In genomic region chr7:155680864-155681263, GRCh38 we compare ENCODE assay signal across 1 cellular context.
TF ChIP-seq lines count a peak whose summit lies in the region.

No MANE protein-coding gene starts in this region.

TF ChIP-seq in WTC11, 78 proteins besides CTCF, POLR2A, EP300 and RAD21 (continued from another document):
- TF ChIP-seq, protein P1, sequence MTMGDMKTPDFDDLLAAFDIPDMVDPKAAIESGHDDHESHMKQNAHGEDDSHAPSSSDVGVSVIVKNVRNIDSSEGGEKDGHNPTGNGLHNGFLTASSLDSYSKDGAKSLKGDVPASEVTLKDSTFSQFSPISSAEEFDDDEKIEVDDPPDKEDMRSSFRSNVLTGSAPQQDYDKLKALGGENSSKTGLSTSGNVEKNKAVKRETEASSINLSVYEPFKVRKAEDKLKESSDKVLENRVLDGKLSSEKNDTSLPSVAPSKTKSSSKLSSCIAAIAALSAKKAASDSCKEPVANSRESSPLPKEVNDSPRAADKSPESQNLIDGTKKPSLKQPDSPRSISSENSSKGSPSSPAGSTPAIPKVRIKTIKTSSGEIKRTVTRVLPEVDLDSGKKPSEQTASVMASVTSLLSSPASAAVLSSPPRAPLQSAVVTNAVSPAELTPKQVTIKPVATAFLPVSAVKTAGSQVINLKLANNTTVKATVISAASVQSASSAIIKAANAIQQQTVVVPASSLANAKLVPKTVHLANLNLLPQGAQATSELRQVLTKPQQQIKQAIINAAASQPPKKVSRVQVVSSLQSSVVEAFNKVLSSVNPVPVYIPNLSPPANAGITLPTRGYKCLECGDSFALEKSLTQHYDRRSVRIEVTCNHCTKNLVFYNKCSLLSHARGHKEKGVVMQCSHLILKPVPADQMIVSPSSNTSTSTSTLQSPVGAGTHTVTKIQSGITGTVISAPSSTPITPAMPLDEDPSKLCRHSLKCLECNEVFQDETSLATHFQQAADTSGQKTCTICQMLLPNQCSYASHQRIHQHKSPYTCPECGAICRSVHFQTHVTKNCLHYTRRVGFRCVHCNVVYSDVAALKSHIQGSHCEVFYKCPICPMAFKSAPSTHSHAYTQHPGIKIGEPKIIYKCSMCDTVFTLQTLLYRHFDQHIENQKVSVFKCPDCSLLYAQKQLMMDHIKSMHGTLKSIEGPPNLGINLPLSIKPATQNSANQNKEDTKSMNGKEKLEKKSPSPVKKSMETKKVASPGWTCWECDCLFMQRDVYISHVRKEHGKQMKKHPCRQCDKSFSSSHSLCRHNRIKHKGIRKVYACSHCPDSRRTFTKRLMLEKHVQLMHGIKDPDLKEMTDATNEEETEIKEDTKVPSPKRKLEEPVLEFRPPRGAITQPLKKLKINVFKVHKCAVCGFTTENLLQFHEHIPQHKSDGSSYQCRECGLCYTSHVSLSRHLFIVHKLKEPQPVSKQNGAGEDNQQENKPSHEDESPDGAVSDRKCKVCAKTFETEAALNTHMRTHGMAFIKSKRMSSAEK (CRISPR knock-in tag; IDR thresholded peaks at IDR 0.05; ENCODE audit: borderline replicate concordance), result no peak
- TF ChIP-seq, protein P2, sequence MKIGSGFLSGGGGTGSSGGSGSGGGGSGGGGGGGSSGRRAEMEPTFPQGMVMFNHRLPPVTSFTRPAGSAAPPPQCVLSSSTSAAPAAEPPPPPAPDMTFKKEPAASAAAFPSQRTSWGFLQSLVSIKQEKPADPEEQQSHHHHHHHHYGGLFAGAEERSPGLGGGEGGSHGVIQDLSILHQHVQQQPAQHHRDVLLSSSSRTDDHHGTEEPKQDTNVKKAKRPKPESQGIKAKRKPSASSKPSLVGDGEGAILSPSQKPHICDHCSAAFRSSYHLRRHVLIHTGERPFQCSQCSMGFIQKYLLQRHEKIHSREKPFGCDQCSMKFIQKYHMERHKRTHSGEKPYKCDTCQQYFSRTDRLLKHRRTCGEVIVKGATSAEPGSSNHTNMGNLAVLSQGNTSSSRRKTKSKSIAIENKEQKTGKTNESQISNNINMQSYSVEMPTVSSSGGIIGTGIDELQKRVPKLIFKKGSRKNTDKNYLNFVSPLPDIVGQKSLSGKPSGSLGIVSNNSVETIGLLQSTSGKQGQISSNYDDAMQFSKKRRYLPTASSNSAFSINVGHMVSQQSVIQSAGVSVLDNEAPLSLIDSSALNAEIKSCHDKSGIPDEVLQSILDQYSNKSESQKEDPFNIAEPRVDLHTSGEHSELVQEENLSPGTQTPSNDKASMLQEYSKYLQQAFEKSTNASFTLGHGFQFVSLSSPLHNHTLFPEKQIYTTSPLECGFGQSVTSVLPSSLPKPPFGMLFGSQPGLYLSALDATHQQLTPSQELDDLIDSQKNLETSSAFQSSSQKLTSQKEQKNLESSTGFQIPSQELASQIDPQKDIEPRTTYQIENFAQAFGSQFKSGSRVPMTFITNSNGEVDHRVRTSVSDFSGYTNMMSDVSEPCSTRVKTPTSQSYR (CRISPR knock-in tag; IDR thresholded peaks at IDR 0.05), result no peak
